In genomic region chr19:58562126-58563033, GRCh38 we compare ENCODE assay signal across 1 cellular context.
TF ChIP-seq lines count a peak whose summit lies in the region.

No MANE protein-coding gene starts in this region.

TF ChIP-seq in H1, 55 proteins besides CTCF, POLR2A, EP300 and RAD21:
- TF ChIP-seq CREB1 (IDR thresholded peaks at IDR 0.05) (no peak), NRF1 (IDR thresholded peaks at IDR 0.05; ENCODE audit: low read depth, low read length) (no peak), KDM5A (IDR thresholded peaks at IDR 0.05; ENCODE audit: low read length) (no peak), RFX5 (IDR thresholded peaks at IDR 0.05; ENCODE audit: borderline replicate concordance, low read depth, low read length) (no peak), JUND (IDR thresholded peaks at IDR 0.05; ENCODE audit: low read length) (no peak), POLR2AphosphoS5 (IDR thresholded peaks at IDR 0.05; ENCODE audit: low read depth, low read length) (peak; percentile 16; the same call in 1 of the 2 replicates), TAF7 (optimal IDR thresholded peaks at IDR 0.05; ENCODE audit: borderline replicate concordance, low read depth, low read length) (no peak), ATF2 (IDR thresholded peaks at IDR 0.05; ENCODE audit: low read length) (no peak), TEAD4 (IDR thresholded peaks at IDR 0.05; ENCODE audit: low read depth, low read length) (no peak), HDAC6 (IDR thresholded peaks at IDR 0.05; ENCODE audit: low read depth, low read length) (no peak), E2F6 (IDR thresholded peaks at IDR 0.05) (peak; percentile 69), EGR1 (IDR thresholded peaks at IDR 0.05; ENCODE audit: borderline replicate concordance, low read depth, low read length) (no peak), JUN (IDR thresholded peaks at IDR 0.05; ENCODE audit: low read depth, low read length) (no peak), MAX (IDR thresholded peaks at IDR 0.05) (peak; percentile 40), CBX8 (IDR thresholded peaks at IDR 0.05; ENCODE audit: borderline replicate concordance, low read depth, low read length) (no peak), KDM4A (IDR thresholded peaks at IDR 0.05; ENCODE audit: low read depth, low read length, severe bottlenecking) (peak; percentile 23), FOSL1 (IDR thresholded peaks at IDR 0.05; ENCODE audit: insufficient read depth, low read depth, low read length) (no peak), CEBPB (IDR thresholded peaks at IDR 0.05; ENCODE audit: low read depth, low read length) (no peak), SRF (IDR thresholded peaks at IDR 0.05; ENCODE audit: low read depth, low read length) (no peak), USF2 (IDR thresholded peaks at IDR 0.05; ENCODE audit: low read length) (no peak), GABPA (IDR thresholded peaks at IDR 0.05; ENCODE audit: borderline replicate concordance, insufficient read depth, low read length) (peak; percentile 18; the same call in 1 of the 2 replicates), SIX5 (IDR thresholded peaks at IDR 0.05; ENCODE audit: low read depth, low read length) (no peak), EZH2 (IDR thresholded peaks at IDR 0.05; ENCODE audit: low read depth, low read length, severe bottlenecking) (no peak), POU5F1 (IDR thresholded peaks at IDR 0.05; ENCODE audit: low read depth, low read length) (no peak), SIN3A (conservative IDR thresholded peaks at IDR 0.05 in 1 of 2, IDR thresholded peaks at IDR 0.05 in 1 of 2; ENCODE audit: low read depth in 1 of 2, low read length in 2 of 2) (no peak), BCL11A (IDR thresholded peaks at IDR 0.05; ENCODE audit: low read depth in 2 of 2, low read length in 2 of 2) (no peak), SUZ12 (IDR thresholded peaks at IDR 0.05; ENCODE audit: low read length) (no peak), TAF1 (IDR thresholded peaks at IDR 0.05; ENCODE audit: low read depth, low read length) (peak; percentile 35; the same call in 1 of the 2 replicates), BRCA1 (IDR thresholded peaks at IDR 0.05; ENCODE audit: low read depth, low read length) (no peak), CTBP2 (IDR thresholded peaks at IDR 0.05; ENCODE audit: borderline replicate concordance, insufficient read depth, insufficient read length, low read length) (no peak), SP1 (IDR thresholded peaks at IDR 0.05; ENCODE audit: low read depth, low read length) (no peak), SP4 (IDR thresholded peaks at IDR 0.05; ENCODE audit: low read length) (no peak), SP2 (IDR thresholded peaks at IDR 0.05; ENCODE audit: low read length) (no peak), RBBP5 (IDR thresholded peaks at IDR 0.05; ENCODE audit: borderline replicate concordance, low read depth, low read length) (no peak), YY1 (IDR thresholded peaks at IDR 0.05; ENCODE audit: low read depth, low read length) (no peak), BACH1 (IDR thresholded peaks at IDR 0.05; ENCODE audit: low read length) (no peak), CBX5 (IDR thresholded peaks at IDR 0.05; ENCODE audit: low read depth, low read length) (no peak), HDAC2 (IDR thresholded peaks at IDR 0.05; ENCODE audit: borderline replicate concordance in 1 of 2, low read depth in 2 of 2, low read length in 2 of 2) (no peak), CHD2 (IDR thresholded peaks at IDR 0.05; ENCODE audit: low read length) (no peak), ATF3 (IDR thresholded peaks at IDR 0.05; ENCODE audit: insufficient read depth, low read depth, low read length) (no peak), RNF2 (IDR thresholded peaks at IDR 0.05; ENCODE audit: borderline replicate concordance, low read depth, low read length, missing control alignments, poor library complexity, severe bottlenecking) (no peak), SIRT6 (IDR thresholded peaks at IDR 0.05; ENCODE audit: low read length) (no peak)
- TF ChIP-seq, protein P1, sequence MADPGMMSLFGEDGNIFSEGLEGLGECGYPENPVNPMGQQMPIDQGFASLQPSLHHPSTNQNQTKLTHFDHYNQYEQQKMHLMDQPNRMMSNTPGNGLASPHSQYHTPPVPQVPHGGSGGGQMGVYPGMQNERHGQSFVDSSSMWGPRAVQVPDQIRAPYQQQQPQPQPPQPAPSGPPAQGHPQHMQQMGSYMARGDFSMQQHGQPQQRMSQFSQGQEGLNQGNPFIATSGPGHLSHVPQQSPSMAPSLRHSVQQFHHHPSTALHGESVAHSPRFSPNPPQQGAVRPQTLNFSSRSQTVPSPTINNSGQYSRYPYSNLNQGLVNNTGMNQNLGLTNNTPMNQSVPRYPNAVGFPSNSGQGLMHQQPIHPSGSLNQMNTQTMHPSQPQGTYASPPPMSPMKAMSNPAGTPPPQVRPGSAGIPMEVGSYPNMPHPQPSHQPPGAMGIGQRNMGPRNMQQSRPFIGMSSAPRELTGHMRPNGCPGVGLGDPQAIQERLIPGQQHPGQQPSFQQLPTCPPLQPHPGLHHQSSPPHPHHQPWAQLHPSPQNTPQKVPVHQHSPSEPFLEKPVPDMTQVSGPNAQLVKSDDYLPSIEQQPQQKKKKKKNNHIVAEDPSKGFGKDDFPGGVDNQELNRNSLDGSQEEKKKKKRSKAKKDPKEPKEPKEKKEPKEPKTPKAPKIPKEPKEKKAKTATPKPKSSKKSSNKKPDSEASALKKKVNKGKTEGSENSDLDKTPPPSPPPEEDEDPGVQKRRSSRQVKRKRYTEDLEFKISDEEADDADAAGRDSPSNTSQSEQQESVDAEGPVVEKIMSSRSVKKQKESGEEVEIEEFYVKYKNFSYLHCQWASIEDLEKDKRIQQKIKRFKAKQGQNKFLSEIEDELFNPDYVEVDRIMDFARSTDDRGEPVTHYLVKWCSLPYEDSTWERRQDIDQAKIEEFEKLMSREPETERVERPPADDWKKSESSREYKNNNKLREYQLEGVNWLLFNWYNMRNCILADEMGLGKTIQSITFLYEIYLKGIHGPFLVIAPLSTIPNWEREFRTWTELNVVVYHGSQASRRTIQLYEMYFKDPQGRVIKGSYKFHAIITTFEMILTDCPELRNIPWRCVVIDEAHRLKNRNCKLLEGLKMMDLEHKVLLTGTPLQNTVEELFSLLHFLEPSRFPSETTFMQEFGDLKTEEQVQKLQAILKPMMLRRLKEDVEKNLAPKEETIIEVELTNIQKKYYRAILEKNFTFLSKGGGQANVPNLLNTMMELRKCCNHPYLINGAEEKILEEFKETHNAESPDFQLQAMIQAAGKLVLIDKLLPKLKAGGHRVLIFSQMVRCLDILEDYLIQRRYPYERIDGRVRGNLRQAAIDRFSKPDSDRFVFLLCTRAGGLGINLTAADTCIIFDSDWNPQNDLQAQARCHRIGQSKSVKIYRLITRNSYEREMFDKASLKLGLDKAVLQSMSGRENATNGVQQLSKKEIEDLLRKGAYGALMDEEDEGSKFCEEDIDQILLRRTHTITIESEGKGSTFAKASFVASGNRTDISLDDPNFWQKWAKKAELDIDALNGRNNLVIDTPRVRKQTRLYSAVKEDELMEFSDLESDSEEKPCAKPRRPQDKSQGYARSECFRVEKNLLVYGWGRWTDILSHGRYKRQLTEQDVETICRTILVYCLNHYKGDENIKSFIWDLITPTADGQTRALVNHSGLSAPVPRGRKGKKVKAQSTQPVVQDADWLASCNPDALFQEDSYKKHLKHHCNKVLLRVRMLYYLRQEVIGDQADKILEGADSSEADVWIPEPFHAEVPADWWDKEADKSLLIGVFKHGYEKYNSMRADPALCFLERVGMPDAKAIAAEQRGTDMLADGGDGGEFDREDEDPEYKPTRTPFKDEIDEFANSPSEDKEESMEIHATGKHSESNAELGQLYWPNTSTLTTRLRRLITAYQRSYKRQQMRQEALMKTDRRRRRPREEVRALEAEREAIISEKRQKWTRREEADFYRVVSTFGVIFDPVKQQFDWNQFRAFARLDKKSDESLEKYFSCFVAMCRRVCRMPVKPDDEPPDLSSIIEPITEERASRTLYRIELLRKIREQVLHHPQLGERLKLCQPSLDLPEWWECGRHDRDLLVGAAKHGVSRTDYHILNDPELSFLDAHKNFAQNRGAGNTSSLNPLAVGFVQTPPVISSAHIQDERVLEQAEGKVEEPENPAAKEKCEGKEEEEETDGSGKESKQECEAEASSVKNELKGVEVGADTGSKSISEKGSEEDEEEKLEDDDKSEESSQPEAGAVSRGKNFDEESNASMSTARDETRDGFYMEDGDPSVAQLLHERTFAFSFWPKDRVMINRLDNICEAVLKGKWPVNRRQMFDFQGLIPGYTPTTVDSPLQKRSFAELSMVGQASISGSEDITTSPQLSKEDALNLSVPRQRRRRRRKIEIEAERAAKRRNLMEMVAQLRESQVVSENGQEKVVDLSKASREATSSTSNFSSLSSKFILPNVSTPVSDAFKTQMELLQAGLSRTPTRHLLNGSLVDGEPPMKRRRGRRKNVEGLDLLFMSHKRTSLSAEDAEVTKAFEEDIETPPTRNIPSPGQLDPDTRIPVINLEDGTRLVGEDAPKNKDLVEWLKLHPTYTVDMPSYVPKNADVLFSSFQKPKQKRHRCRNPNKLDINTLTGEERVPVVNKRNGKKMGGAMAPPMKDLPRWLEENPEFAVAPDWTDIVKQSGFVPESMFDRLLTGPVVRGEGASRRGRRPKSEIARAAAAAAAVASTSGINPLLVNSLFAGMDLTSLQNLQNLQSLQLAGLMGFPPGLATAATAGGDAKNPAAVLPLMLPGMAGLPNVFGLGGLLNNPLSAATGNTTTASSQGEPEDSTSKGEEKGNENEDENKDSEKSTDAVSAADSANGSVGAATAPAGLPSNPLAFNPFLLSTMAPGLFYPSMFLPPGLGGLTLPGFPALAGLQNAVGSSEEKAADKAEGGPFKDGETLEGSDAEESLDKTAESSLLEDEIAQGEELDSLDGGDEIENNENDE (IDR thresholded peaks at IDR 0.05; ENCODE audit: insufficient replicate concordance, low read length) = no peak
